In genomic region chr12:6927379-6927991, GRCh38 we compare ENCODE assay signal across 8 cellular contexts. TPM values are rescaled to one million over a fixed set of nuclear protein-coding genes. Genes with fewer than 3 reads are reported as not detected.
DNase-seq lines count a peak whose midpoint lies in the region; ATAC-seq, FAIRE-seq and TF ChIP-seq lines count a peak whose summit lies in the region.

Gene ATN1, plus strand, starts transcription at chr12:6927959. Its CDS starts 6,043 bp downstream, at chr12:6934002.

- H4K20me1 ChIP-seq in K562 (replicated peaks; ENCODE audit: control insufficient read depth, insufficient read depth, low read length): no peaks in the 10 kb centered on the region

- no peak for TF ChIP-seq EP300 in K562 (IDR thresholded peaks at IDR 0.05; ENCODE audit: low read length)

- H3K79me2 ChIP-seq in K562 (ENCODE audit: control insufficient read depth, insufficient read depth, low read length): peaks cover 43% of the 10 kb centered on the region

- peaks cover 22% of the 10 kb centered on the region for H3K36me3 Mint-ChIP-seq in Caco-2 (ENCODE audit: insufficient read depth, unreplicated experiment)

- H3K27me3 ChIP-seq in Caco-2 (replicated peaks; ENCODE audit: control insufficient read depth, insufficient read depth, low read length) (no peaks in the 10 kb centered on the region), RWPE2 (ENCODE audit: insufficient read depth, poor library complexity, severe bottlenecking) (no peaks in the 10 kb centered on the region), K562 (ENCODE audit: control insufficient read depth in 2 of 2, insufficient read depth in 2 of 2, low read length in 2 of 2) (no peaks in the 10 kb centered on the region), prostate gland (replicated peaks; ENCODE audit: insufficient read depth) (no peaks in the 10 kb centered on the region)

- ATAC-seq in RWPE2 (ENCODE audit: low read depth): peak; percentile 7; the same call in 2 of the 3 replicates
- ATAC-seq in K562: peak; percentile 47
- no peak for ATAC-seq in HG03565 (IDR thresholded peaks at IDR 0.05; ENCODE audit: unreplicated experiment)
- ATAC-seq in GM21381 (IDR thresholded peaks at IDR 0.05; ENCODE audit: unreplicated experiment): no peak

- in situ Hi-C loops in K562 (cut with MboI): no loop called here

- POLR2A ChIA-PET in Caco-2 (lab: Charles Lee) (interaction anchor here (0.6 to 2.9 kb wide), 7 partner anchors 10 to 135 kb away, joined by 3 to 22 read pairs (median 12); partner anchors contain the start of genes C12orf57 and RNU7-1), K562 (lab: Yijun Ruan, JAX) (interaction anchor here (0.6 to 8.1 kb wide), 5 partner anchors 10 to 36 kb away, joined by 3 to 61 read pairs (median 5); partner anchors contain the start of genes C12orf57 and RNU7-1)

- H3K9me1 ChIP-seq in K562 (ENCODE audit: control insufficient read depth, insufficient read depth, low read length): peaks cover 4% of the 10 kb centered on the region

- H2AFZ ChIP-seq in K562 (ENCODE audit: low read depth, low read length): peak within 1 kb of the TSS; percentile 82

- WGBS in K562 (ENCODE audit: insufficient coverage, low coverage, missing lambda C conversion rate): 0% methylated on average over 14 of the region's 60 CpGs
- 1% methylated on average over 57 of the region's 60 CpGs for WGBS in prostate gland

- peak within 1 kb of the TSS; percentile 94 for H3K27ac ChIP-seq in RWPE2 (ENCODE audit: poor library complexity, severe bottlenecking)
- peak within 1 kb of the TSS; percentile 85 for H3K27ac ChIP-seq in K562 (ENCODE audit: extremely low read depth, low read depth, low read length)
- peak within 1 kb of the TSS; percentile 94 to 98 for H3K27ac ChIP-seq in prostate gland

- H3K4me3 ChIP-seq in Caco-2 (ENCODE audit: low read depth, low read length): peak within 1 kb of the TSS; percentile 91
- H3K4me3 ChIP-seq in RWPE2 (ENCODE audit: severe bottlenecking): peak within 1 kb of the TSS; percentile 78
- peak within 1 kb of the TSS; percentile 76 for H3K4me3 ChIP-seq in K562
- H3K4me3 ChIP-seq in prostate gland: peak within 1 kb of the TSS; percentile 92 to 95

- H3K4me1 Mint-ChIP-seq in Caco-2 (ENCODE audit: low read depth, unreplicated experiment): peaks cover 66% of the 10 kb centered on the region

- H3K9me3 Mint-ChIP-seq in Caco-2 (ENCODE audit: unreplicated experiment): no peaks in the 10 kb centered on the region

- TF ChIP-seq CTCF in Caco-2 (IDR thresholded peaks at IDR 0.05; ENCODE audit: insufficient read depth in 1 of 2, low read depth in 1 of 2, low read length in 1 of 2, severe bottlenecking in 1 of 2, unreplicated experiment in 1 of 2) (no peak), RWPE2 (IDR thresholded peaks at IDR 0.05; ENCODE audit: poor library complexity, severe bottlenecking) (no peak), K562 (IDR thresholded peaks at IDR 0.05 in 2 of 3, conservative IDR thresholded peaks at IDR 0.05 in 1 of 3; ENCODE audit: insufficient read depth in 2 of 3, low read depth in 1 of 3, low read length in 3 of 3) (no peak), prostate gland (IDR thresholded peaks at IDR 0.05) (no peak)

- H3K4me3 Mint-ChIP-seq in Caco-2 (ENCODE audit: unreplicated experiment): peak within 1 kb of the TSS; percentile 85

- intact Hi-C loops in Caco-2 (cut with micrococcal nuclease; ENCODE audit: unreplicated experiment) (no loop called here), K562 (cut with micrococcal nuclease) (loop anchor here (5.0 kb wide), 1 partner anchor 115 kb away; no protein-coding TSS in a partner anchor), prostate gland (cut with DNase I) (no loop called here)

- H3K27me3 Mint-ChIP-seq in Caco-2 (ENCODE audit: insufficient read depth, unreplicated experiment): no peaks in the 10 kb centered on the region

- H3K27ac Mint-ChIP-seq in Caco-2 (ENCODE audit: unreplicated experiment): peak within 1 kb of the TSS; percentile 76

- TF ChIP-seq POLR2A in K562 (conservative IDR thresholded peaks at IDR 0.05) (peak; percentile 69), prostate gland (IDR thresholded peaks at IDR 0.05) (peak; percentile 62)

- CTCF ChIA-PET in Caco-2 (lab: Charles Lee) (interaction anchor here (0.6 to 5.7 kb wide), 3 partner anchors 11 to 60 kb away, joined by 4 to 56 read pairs (median 8); partner anchors contain the start of gene SPSB2), K562 (lab: Yijun Ruan, JAX; ENCODE audit: low intra/inter-chr PET ratio) (no interaction called here)

- H3K4me2 ChIP-seq in K562 (ENCODE audit: insufficient read depth, low read length): peak within 1 kb of the TSS; percentile 87

- peak within 1 kb of the TSS; percentile 84 to 93 for H3K9ac ChIP-seq in K562 (ENCODE audit: insufficient read depth in 1 of 2, low read depth in 2 of 2, low read length in 2 of 2)

- no peak for FAIRE-seq in K562 (lab: Jason Lieb, UNC)

- TF ChIP-seq RAD21 in K562 (CRISPR knock-in tag; conservative IDR thresholded peaks at IDR 0.05 in 1 of 2, IDR thresholded peaks at IDR 0.05 in 1 of 2): no peak

- H3K36me3 ChIP-seq in Caco-2 (ENCODE audit: control insufficient read depth, insufficient read depth, low read length) (peaks cover 2% of the 10 kb centered on the region; the same call in 1 of the 2 replicates), RWPE2 (ENCODE audit: low read depth) (peaks cover 25% of the 10 kb centered on the region), K562 (ENCODE audit: control insufficient read depth, insufficient read depth, low read length) (peaks cover 10% of the 10 kb centered on the region; the same call in 1 of the 3 replicates), prostate gland (no peaks in the 10 kb centered on the region)

- H3K9me3 ChIP-seq in Caco-2 (no peaks in the 10 kb centered on the region), RWPE2 (ENCODE audit: severe bottlenecking) (no peaks in the 10 kb centered on the region), K562 (replicated peaks; ENCODE audit: control insufficient read depth, insufficient read depth, low read depth, low read length) (no peaks in the 10 kb centered on the region), prostate gland (no peaks in the 10 kb centered on the region)

- BruUV-seq in Caco-2 (replicated peaks; lab: Mats Ljungman, UMichigan) (no TSS peak), K562 (replicated peaks; lab: Mats Ljungman, UMichigan) (no TSS peak)

- peaks cover 43% of the 10 kb centered on the region for H3K4me1 ChIP-seq in Caco-2
- H3K4me1 ChIP-seq in RWPE2 (ENCODE audit: insufficient read depth, poor library complexity, severe bottlenecking): peaks cover 34% of the 10 kb centered on the region
- H3K4me1 ChIP-seq in K562 (replicated peaks in 1 of 2; ENCODE audit: control insufficient read depth in 2 of 2, insufficient read depth in 2 of 2, low read length in 2 of 2): peaks cover 41 to 42% of the 10 kb centered on the region in 2 experiments; a peak in 4 of 5 replicates
- H3K4me1 ChIP-seq in prostate gland (replicated peaks): peaks cover 22% of the 10 kb centered on the region

- peak; percentile 85 to 87 for DNase-seq in Caco-2
- DNase-seq in HK-2 (ENCODE audit: unreplicated experiment): peak; percentile 81
- no peak for DNase-seq in RWPE2 (ENCODE audit: low spot score)
- DNase-seq in K562 (ENCODE audit: extremely low read depth in 1 of 4, low spot score in 3 of 4): peak; percentile 70 to 78 (median 74)
- DNase-seq in hippocampal formation (lab: John Stamatoyannopoulos, UW): peak; percentile 80 to 87
- DNase-seq in prostate gland (ENCODE audit: low spot score): peak; percentile 74

TF ChIP-seq in K562, 482 proteins besides CTCF, POLR2A, EP300 and RAD21 (continues in another document):
- TF ChIP-seq KLF16 (IDR thresholded peaks at IDR 0.05) (no peak), ZNF12 (CRISPR knock-in tag; IDR thresholded peaks at IDR 0.05) (no peak), RUNX1 (IDR thresholded peaks at IDR 0.05; ENCODE audit: low read depth) (no peak), SIN3A (IDR thresholded peaks at IDR 0.05; ENCODE audit: borderline replicate concordance in 2 of 2, control insufficient read depth in 1 of 2, low read depth in 2 of 2, low read length in 2 of 2) (no peak), RNF2 (IDR thresholded peaks at IDR 0.05) (no peak)

RNA-seq across cellular contexts. Expression of gene ATN1, which starts in this region (rescaled TPM):
- 126 TPM in 2 replicates for total RNA-seq in Caco-2 (2022)
- 40.4 and 80.7 TPM in 2 replicates for total RNA-seq in K562 (2011; cell fraction: chromatin; rRNA removed; ENCODE audit: low replicate concordance)
- 33.9 and 34.2 TPM in 2 replicates for total RNA-seq in K562 (2011; cell fraction: nucleolus; rRNA removed)
- total RNA-seq in K562 (2011; cell fraction: nucleoplasm; rRNA removed): 35.9 and 45.9 TPM in 2 replicates
- 3.9 and 6.6 TPM in 2 replicates for total RNA-seq in K562 (2014; rRNA removed)
- 1.1 and 1.3 TPM in 2 replicates for total RNA-seq in K562 (2014; rRNA removed; fragmentation: Illumina TruSeq; extraction: Trizol)
- 2.6 and 3.4 TPM in 2 replicates for total RNA-seq in K562 (2015; rRNA removed; fragmentation: Illumina TruSeq; extraction: Trizol)
- total RNA-seq in K562 (2021): 40.5 and 49.8 TPM in 2 replicates
- polyA plus RNA-seq in K562 (2011; rRNA removed): 2.7 and 8.6 TPM in 2 replicates
- polyA plus RNA-seq in K562 (2011; cell fraction: cytosol; rRNA removed): 4.1 and 7.5 TPM in 2 replicates
- 33.6 and 70.0 TPM in 2 replicates for polyA plus RNA-seq in K562 (2011; cell fraction: nucleus; rRNA removed)
- 32.7 and 40.7 TPM in 2 replicates for polyA plus RNA-seq in K562 (2012)
- polyA plus RNA-seq in K562 (2014; fragmentation: Illumina TruSeq; extraction: Trizol): 31.0 and 37.6 TPM in 2 replicates
- polyA plus RNA-seq in K562 (2014; fragmentation: Nextera tagmentation; extraction: Ambion mirVana): under 1 TPM; 0.15 to 0.20 TPM
- polyA plus RNA-seq in K562 (2014; rRNA removed): 21.8 and 28.6 TPM in 2 replicates
- polyA minus RNA-seq in K562 (2011; rRNA and poly(A)+ RNA removed): 1.1 and 1.6 TPM in 2 replicates
- 13.8 and 27.9 TPM in 2 replicates for polyA minus RNA-seq in K562 (2011; cell fraction: cytosol; rRNA and poly(A)+ RNA removed)
- polyA minus RNA-seq in K562 (2011; cell fraction: nucleus; rRNA and poly(A)+ RNA removed): 7.9 and 9.2 TPM in 2 replicates
- 100 to 1,000 TPM in 1 of 2 donors, 10 to 100 TPM in 1; 93.0 to 129 TPM for total RNA-seq in prostate gland

Comparison
In these comparisons a context has a peak if more than half of its experiments do, and no peak if none do; other contexts are left out.
1. ATAC-seq: peak in RWPE2 (single experiment) and K562 (single experiment); none in HG03565 (single experiment) and GM21381 (single experiment).
2. Peak in every context shown above with its lines, with median percentiles within 50 percentile points of each other: H3K4me3 ChIP-seq and H3K27ac ChIP-seq.